Comparison of ENCODE assay signal across 21 cellular contexts in the genomic region with DNA sequence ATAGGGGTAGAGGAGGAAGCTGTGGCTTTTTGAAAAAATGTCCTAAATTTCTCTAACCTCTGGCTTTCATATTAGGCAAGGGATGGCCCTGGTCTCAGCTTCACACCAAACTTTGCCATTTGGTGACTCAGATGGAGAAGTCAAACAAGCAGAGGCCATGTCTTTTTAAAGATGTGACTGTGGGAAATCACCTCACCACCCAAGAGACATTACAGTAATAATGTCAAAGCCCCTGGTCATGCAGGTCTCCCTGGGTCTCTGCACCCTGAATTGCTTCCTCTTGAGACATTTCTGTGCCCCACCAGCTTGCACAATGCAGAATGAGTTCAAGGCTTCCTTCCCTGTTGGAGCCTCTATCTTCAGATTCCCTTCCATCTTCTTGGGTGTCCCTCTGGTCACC. TPM values are rescaled to one million over a fixed set of nuclear protein-coding genes. Genes with fewer than 3 reads are reported as not detected.
DNase-seq lines count a peak whose midpoint lies in the region; ATAC-seq lines count a peak whose summit lies in the region.
"Had no signal": no experiment of that assay in that cellular context is flagged by ENCODE, and none has a peak within 500 bp of the region (broad histone marks: within the 10 kb centered on the region; RNA-seq: fewer than 3 reads in every experiment).

No MANE protein-coding gene starts in this region.

- no peak overlapping the region for H3K27ac Mint-ChIP-seq in stimulated activated memory B cell treated with anti-CD40 and anti-IgM and Interleukin-4, amounts not matched to agents 10 μg/mL and 1 μg/mL and 100 μg/mL, for 72 hours
- H3K27ac Mint-ChIP-seq: CD4-positive, alpha-beta T cell; T-cell had no signal

- peaks cover 3% of the 10 kb centered on the region for H3K9me3 Mint-ChIP-seq in stimulated activated memory B cell treated with anti-CD40 and anti-IgM and Interleukin-4, amounts not matched to agents 10 μg/mL and 1 μg/mL and 100 μg/mL, for 72 hours
- H3K9me3 Mint-ChIP-seq: CD4-positive, alpha-beta T cell; T-cell had no signal

- H3K27me3 Mint-ChIP-seq in stimulated activated memory B cell treated with anti-CD40 and anti-IgM and Interleukin-4, amounts not matched to agents 10 μg/mL and 1 μg/mL and 100 μg/mL, for 72 hours = peaks cover 9% of the 10 kb centered on the region

- H3K4me3 Mint-ChIP-seq in stimulated activated memory B cell treated with anti-CD40 and anti-IgM and Interleukin-4, amounts not matched to agents 10 μg/mL and 1 μg/mL and 100 μg/mL, for 72 hours = no peak overlapping the region
- H3K4me3 Mint-ChIP-seq: CD4-positive, alpha-beta T cell; T-cell had no signal

- DNase-seq in NOMO-1 treated with DMSO at 0.1 percent for 48 hours (lab: John Stamatoyannopoulos, UW; ENCODE audit: unreplicated experiment) = peak; percentile 36
- no peak for DNase-seq in ureter (ENCODE audit: low spot score)
- DNase-seq in HT-29 (ENCODE audit: low spot score) = no peak
- DNase-seq: CD4-positive, alpha-beta T cell; H7; NCI-H1048; NCI-H1417; NCI-H1694; NCI-H2029 treated with DMSO at 0.1 percent for 48 hours; NCI-H69; PC-3; T-cell had no signal

- ATAC-seq in GM18520 (IDR thresholded peaks at IDR 0.05; ENCODE audit: unreplicated experiment) (peak; percentile 63), HG03442 (IDR thresholded peaks at IDR 0.05; ENCODE audit: unreplicated experiment) (peak; percentile 42), HG03139 (IDR thresholded peaks at IDR 0.05; ENCODE audit: unreplicated experiment) (no peak)
- ATAC-seq in stimulated activated memory B cell treated with anti-CD40 and anti-IgM and Interleukin-4, amounts not matched to agents 10 μg/mL and 1 μg/mL and 100 μg/mL, for 72 hours = peak; percentile 56
- ATAC-seq: K562, PC-3, SK-N-SH treated with all-trans-retinoic acid at 6 μM for 48 hours, T-cell had no signal

- no peaks in the 10 kb centered on the region for H3K4me1 Mint-ChIP-seq in stimulated activated memory B cell treated with anti-CD40 and anti-IgM and Interleukin-4, amounts not matched to agents 10 μg/mL and 1 μg/mL and 100 μg/mL, for 72 hours
- H3K4me1 Mint-ChIP-seq: T-cell had no signal

- no peaks in the 10 kb centered on the region for H3K36me3 Mint-ChIP-seq in stimulated activated memory B cell treated with anti-CD40 and anti-IgM and Interleukin-4, amounts not matched to agents 10 μg/mL and 1 μg/mL and 100 μg/mL, for 72 hours
- H3K36me3 Mint-ChIP-seq: T-cell had no signal

RNA-seq across cellular contexts. Expression of a gene that starts 39.5 kb away (rescaled TPM):
- 25.9 TPM for total RNA-seq in ureter
- 0.05 TPM in 1 of 2 replicates, not detected in the other for total RNA-seq in HT-29 (2014; rRNA removed; shearing (Covaris generic))
- total RNA-seq: CD4-positive, alpha-beta T cell; LHCN-M2; MCF 10A; T-helper 2 cell treated with Interferon-gamma antibody and Interleukin-4, amounts not matched to agents 100 ng/mL and 5 ng/mL, for 36 hours had no signal

Comparison
In these comparisons a context has a peak if more than half of its experiments do, and no peak if none do; other contexts are left out.
1. RNA of a gene that starts 39.5 kb away (total RNA-seq): 25.9 TPM in ureter (single experiment); 0.05 TPM in HT-29; every median in the first group is over 10 times any median in the second.